Comparison of ENCODE assay signal across 8 cellular contexts in the genomic region with DNA sequence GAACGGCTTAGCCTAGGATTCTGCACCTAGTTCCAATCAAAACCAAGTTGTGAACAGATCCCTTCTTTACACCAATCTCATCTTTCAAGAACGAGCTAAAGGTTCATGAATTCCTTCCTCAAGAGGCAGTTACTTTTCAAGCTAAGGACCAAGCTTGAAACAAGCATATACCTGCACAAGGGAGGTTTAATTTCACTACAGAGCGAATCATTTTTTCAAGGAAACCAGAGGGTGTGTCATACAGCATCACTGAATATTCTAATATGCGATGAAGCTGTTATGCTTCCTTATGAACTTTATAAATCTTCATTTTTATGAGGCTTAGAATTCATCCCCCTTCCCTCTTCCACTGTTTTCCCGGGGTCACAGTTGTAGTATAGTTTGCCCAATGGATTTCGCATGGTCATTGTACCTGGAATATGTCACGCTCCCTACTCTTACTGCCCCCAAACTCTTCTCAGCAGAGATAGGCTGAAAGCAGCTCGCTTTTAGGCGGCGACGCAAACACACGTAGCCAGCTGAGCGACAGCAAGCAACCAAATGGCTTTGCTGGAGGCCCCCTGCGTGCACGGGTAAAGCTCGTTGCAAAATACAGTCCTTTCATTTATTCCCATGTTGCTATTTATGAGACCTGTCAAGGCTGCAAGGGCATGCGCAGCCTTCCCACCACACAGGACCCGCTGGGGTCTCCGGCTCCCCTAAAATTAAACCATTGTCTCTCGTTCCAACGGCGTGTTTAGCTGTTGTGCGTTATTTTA. TPM values are rescaled to one million over a fixed set of nuclear protein-coding genes. Genes with fewer than 3 reads are reported as not detected.
DNase-seq lines count a peak whose midpoint lies in the region; ATAC-seq and TF ChIP-seq lines count a peak whose summit lies in the region.

No MANE protein-coding gene starts in this region.

- ATAC-seq in GM19452 (IDR thresholded peaks at IDR 0.05; ENCODE audit: unreplicated experiment) = peak; percentile 24

- TF ChIP-seq POLR2A in vagina (IDR thresholded peaks at IDR 0.05) = no peak

- H3K4me1 ChIP-seq in BE2C (peaks cover 4% of the 10 kb centered on the region), HUES48 (ENCODE audit: control insufficient read depth, insufficient read depth, low read length) (peaks cover 8% of the 10 kb centered on the region), osteoblast (ENCODE audit: insufficient read depth, low read length) (peaks cover 24% of the 10 kb centered on the region), vagina (peaks cover 35% of the 10 kb centered on the region)

- peak overlapping the region; percentile 95 for H2AFZ ChIP-seq in osteoblast (ENCODE audit: low read length)

- DNase-seq in BE2C (peak; percentile 62), foreskin melanocyte (peak; percentile 23), osteoblast (ENCODE audit: insufficient read length, low spot score, missing footprints) (peak; percentile 63), vagina (ENCODE audit: extremely low spot score in 2 of 2) (no peak)
- DNase-seq in activated gamma-delta T cell treated with anti-CD3 and anti-CD28 coated beads, Interleukin-2, amount 50 U/mL, for 16 hours (ENCODE audit: low read depth) = peak; percentile 5

- H3K36me3 ChIP-seq in BE2C (peaks cover 35% of the 10 kb centered on the region), HUES48 (ENCODE audit: control insufficient read depth, insufficient read depth, low read length) (peaks cover 27% of the 10 kb centered on the region), osteoblast (ENCODE audit: insufficient read depth, low read length) (peaks cover 17% of the 10 kb centered on the region), vagina (no peaks in the 10 kb centered on the region)

- no peaks in the 10 kb centered on the region for H3K9me3 ChIP-seq in BE2C
- H3K9me3 ChIP-seq in HUES48 (ENCODE audit: control insufficient read depth, insufficient read depth, low read length) = no peaks in the 10 kb centered on the region
- no peaks in the 10 kb centered on the region for H3K9me3 ChIP-seq in osteoblast (ENCODE audit: low read depth, low read length)
- no peaks in the 10 kb centered on the region for H3K9me3 ChIP-seq in vagina

- intact Hi-C loops in vagina (cut with DNase I) = loop anchor here (1.0 kb wide), 1 partner anchor 90 kb away; a partner anchor contains a TSS

- no peaks in the 10 kb centered on the region for H3K27me3 ChIP-seq in BE2C
- no peaks in the 10 kb centered on the region for H3K27me3 ChIP-seq in HUES48 (ENCODE audit: control insufficient read depth, insufficient read depth, low read length)
- H3K27me3 ChIP-seq in osteoblast (ENCODE audit: insufficient read depth, low read length) = no peaks in the 10 kb centered on the region
- H3K27me3 ChIP-seq in vagina = no peaks in the 10 kb centered on the region

- H3K9ac ChIP-seq in HUES48 (ENCODE audit: low read depth, low read length) = peak overlapping the region; percentile 62

- H3K27ac ChIP-seq in HUES48 (ENCODE audit: low read depth, low read length) (peak overlapping the region; percentile 69), osteoblast (ENCODE audit: low read depth, low read length) (peak overlapping the region; percentile 52), vagina (peak overlapping the region; percentile 79)

- peaks cover 71% of the 10 kb centered on the region for H3K79me2 ChIP-seq in osteoblast (ENCODE audit: insufficient read depth, low read length)

- H4K20me1 ChIP-seq in osteoblast (ENCODE audit: insufficient read depth, low read length) = no peaks in the 10 kb centered on the region

- H3K4me2 ChIP-seq in osteoblast (ENCODE audit: insufficient read depth, low read length) = peak overlapping the region; percentile 87

- TF ChIP-seq CTCF in BE2C (IDR thresholded peaks at IDR 0.05; ENCODE audit: low read depth, low read length) (no peak), osteoblast (IDR thresholded peaks at IDR 0.05; ENCODE audit: extremely low read depth, low read depth, low read length) (no peak), vagina (IDR thresholded peaks at IDR 0.05) (no peak)

- H3K4me3 ChIP-seq in BE2C (ENCODE audit: low read depth, low read length) (peak overlapping the region; percentile 96), HUES48 (ENCODE audit: low read depth, low read length) (peak overlapping the region; percentile 96), osteoblast (ENCODE audit: insufficient read depth, low read length) (peak overlapping the region; percentile 91), vagina (peak overlapping the region; percentile 80 to 98)

TF ChIP-seq in PFSK-1, 5 proteins besides CTCF, POLR2A, EP300 and RAD21:
- TF ChIP-seq SIN3A (IDR thresholded peaks at IDR 0.05; ENCODE audit: borderline replicate concordance, insufficient read depth, low read length) (0 out of 2 replicates have a peak, but pooled peaks have one; percentile 18), POLR2AphosphoS5 (IDR thresholded peaks at IDR 0.05; ENCODE audit: low read depth, low read length) (no peak), FOXP2 (optimal IDR thresholded peaks at IDR 0.05; ENCODE audit: borderline replicate concordance, extremely low read depth, extremely low read length, insufficient read depth) (no peak)

RNA-seq across cellular contexts. Expression of a gene that starts 0.8 kb away (rescaled TPM):
- 5.6 TPM for polyA plus RNA-seq in BE2C (2012; ENCODE audit: insufficient read depth, insufficient read length, low read depth)
- polyA plus RNA-seq in PFSK-1 (2012; ENCODE audit: insufficient read length, low read depth) = 0.93 TPM
- total RNA-seq in osteoblast (11.5 and 13.8 TPM in 2 replicates), vagina (5.6 TPM)

RNA-seq across cellular contexts. Expression of a gene that starts 1.1 kb away (rescaled TPM):
- polyA plus RNA-seq in BE2C (2012; ENCODE audit: insufficient read depth, insufficient read length, low read depth) = 78.9 TPM
- polyA plus RNA-seq in PFSK-1 (2012; ENCODE audit: insufficient read length, low read depth) = 23.4 TPM
- total RNA-seq in osteoblast = 17.7 and 20.6 TPM in 2 replicates
- 12.0 TPM for total RNA-seq in vagina

Comparison
In these comparisons a context has a peak if more than half of its experiments do, and no peak if none do; other contexts are left out.
1. DNase-seq: peak in BE2C (single experiment), activated gamma-delta T cell treated with anti-CD3 and anti-CD28 coated beads, Interleukin-2, amount 50 U/mL, for 16 hours (single experiment), foreskin melanocyte (single experiment) and osteoblast (single experiment); none in vagina (0 of 2).
2. Peak in every context shown above with its lines, with median percentiles within 50 percentile points of each other: H3K4me3 ChIP-seq and H3K27ac ChIP-seq.